ENCODE assay signal across 1 cellular context in the genomic region with DNA sequence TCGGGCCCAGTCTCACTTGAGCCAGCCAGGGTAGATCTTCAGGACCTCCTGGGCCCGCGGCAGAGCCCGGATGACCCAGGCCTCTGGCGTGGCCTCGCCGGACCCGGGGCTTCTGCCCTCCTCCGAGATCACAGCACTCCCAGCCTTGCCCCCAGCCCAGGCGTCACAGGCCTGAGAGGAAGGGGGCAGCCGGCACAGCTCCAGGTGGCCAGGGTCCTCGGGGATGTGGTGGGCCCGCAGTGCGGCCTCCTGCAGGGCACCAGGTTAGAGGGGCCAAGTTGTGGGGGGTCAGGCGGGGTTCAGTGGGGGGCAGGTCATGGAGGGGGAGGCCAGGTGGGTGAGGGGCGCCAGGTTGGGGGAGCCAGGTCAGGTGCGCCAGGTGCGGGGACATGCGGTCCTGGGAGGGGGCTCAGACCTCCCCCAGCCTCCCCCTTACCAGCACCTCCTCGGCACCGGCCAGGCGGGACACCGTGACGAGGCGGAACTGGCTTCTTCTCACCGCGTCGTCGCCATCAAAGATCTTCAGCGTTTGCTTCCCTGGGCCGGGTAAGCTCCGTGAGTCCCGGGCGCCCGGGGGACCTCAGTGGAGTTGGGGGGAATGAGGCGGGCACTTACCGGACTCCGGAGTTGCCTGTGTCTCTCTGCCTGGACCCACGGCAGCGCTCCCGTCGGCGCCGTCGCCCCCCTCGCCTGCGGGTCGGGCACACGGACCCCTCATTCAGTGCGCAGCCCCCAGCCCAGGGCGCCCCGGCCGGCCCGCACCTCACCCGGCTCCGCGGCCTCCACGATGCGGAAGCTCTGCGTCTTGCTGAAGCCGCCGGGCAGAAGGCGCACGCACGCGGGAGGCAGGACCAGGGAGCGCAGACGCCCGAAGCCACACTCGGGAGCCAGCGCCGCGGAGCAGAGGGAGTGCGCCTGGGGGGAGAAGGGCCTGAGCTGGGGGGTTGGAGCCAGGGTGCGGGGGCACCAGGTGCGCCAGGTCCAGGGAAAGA.
TF ChIP-seq lines count a peak whose summit lies in the region.

No MANE protein-coding gene starts in this region.

TF ChIP-seq in IMR-90, 13 proteins besides CTCF, POLR2A, EP300 and RAD21:
- TF ChIP-seq NFE2L2 (IDR thresholded peaks at IDR 0.05; ENCODE audit: low read depth, low read length) (no peak), MAZ (IDR thresholded peaks at IDR 0.05; ENCODE audit: borderline replicate concordance, low read depth, low read length) (no peak), MAFK (IDR thresholded peaks at IDR 0.05; ENCODE audit: low read depth, low read length) (no peak), CEBPB (IDR thresholded peaks at IDR 0.05; ENCODE audit: low read depth, low read length) (no peak), MXI1 (IDR thresholded peaks at IDR 0.05; ENCODE audit: borderline replicate concordance, low read depth, low read length) (no peak), RCOR1 (IDR thresholded peaks at IDR 0.05; ENCODE audit: insufficient replicate concordance, low read length) (no peak), BHLHE40 (IDR thresholded peaks at IDR 0.05; ENCODE audit: low read depth, low read length) (no peak), FOS (IDR thresholded peaks at IDR 0.05; ENCODE audit: low read depth, low read length) (no peak), CHD1 (IDR thresholded peaks at IDR 0.05; ENCODE audit: low read depth, low read length) (no peak), SMC3 (IDR thresholded peaks at IDR 0.05; ENCODE audit: low read depth, low read length) (no peak), RFX5 (IDR thresholded peaks at IDR 0.05; ENCODE audit: low read depth, low read length) (no peak)
- TF ChIP-seq, protein P1, sequence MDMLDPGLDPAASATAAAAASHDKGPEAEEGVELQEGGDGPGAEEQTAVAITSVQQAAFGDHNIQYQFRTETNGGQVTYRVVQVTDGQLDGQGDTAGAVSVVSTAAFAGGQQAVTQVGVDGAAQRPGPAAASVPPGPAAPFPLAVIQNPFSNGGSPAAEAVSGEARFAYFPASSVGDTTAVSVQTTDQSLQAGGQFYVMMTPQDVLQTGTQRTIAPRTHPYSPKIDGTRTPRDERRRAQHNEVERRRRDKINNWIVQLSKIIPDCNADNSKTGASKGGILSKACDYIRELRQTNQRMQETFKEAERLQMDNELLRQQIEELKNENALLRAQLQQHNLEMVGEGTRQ (IDR thresholded peaks at IDR 0.05; ENCODE audit: low read depth, low read length): no peak
- TF ChIP-seq, protein P2, sequence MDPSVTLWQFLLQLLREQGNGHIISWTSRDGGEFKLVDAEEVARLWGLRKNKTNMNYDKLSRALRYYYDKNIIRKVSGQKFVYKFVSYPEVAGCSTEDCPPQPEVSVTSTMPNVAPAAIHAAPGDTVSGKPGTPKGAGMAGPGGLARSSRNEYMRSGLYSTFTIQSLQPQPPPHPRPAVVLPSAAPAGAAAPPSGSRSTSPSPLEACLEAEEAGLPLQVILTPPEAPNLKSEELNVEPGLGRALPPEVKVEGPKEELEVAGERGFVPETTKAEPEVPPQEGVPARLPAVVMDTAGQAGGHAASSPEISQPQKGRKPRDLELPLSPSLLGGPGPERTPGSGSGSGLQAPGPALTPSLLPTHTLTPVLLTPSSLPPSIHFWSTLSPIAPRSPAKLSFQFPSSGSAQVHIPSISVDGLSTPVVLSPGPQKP (IDR thresholded peaks at IDR 0.05; ENCODE audit: borderline replicate concordance, low read depth, low read length): no peak
